In genomic region chr9:120648581-120648980, GRCh38 we compare ENCODE assay signal across 29 cellular contexts.
"Had no signal": no experiment of that assay in that cellular context is flagged by ENCODE, and none has a peak within 500 bp of the region (broad histone marks: within the 10 kb centered on the region; RNA-seq: fewer than 3 reads in every experiment).

No MANE protein-coding gene starts in this region.

- H3K4me1 ChIP-seq: lower lobe of right lung, sigmoid colon, upper lobe of right lung had no signal

- H3K9me3 Mint-ChIP-seq: mesothelial cell of epicardium; naive B cell; natural killer cell; nephron progenitor cell; neural progenitor cell; stimulated activated effector memory CD8-positive, alpha-beta T cell treated with anti-CD3 and anti-CD28 coated beads, Interleukin-12 subunit alpha, Interleukin-12 subunit beta, amount 100 ng/mL, for 72 hours; stimulated activated naive CD8-positive, alpha-beta T cell treated with anti-CD3 and anti-CD28 coated beads, Interleukin-15, Interleukin-2, amounts not matched to agents 100 ng/mL and 50 ng/mL, for 24 hours had no signal

- H3K27ac Mint-ChIP-seq: mesothelial cell of epicardium; natural killer cell; nephron progenitor cell; neural progenitor cell; stimulated activated effector memory CD8-positive, alpha-beta T cell treated with anti-CD3 and anti-CD28 coated beads, Interleukin-12 subunit alpha, Interleukin-12 subunit beta, amount 100 ng/mL, for 72 hours; stimulated activated naive CD8-positive, alpha-beta T cell treated with anti-CD3 and anti-CD28 coated beads, Interleukin-15, Interleukin-2, amounts not matched to agents 100 ng/mL and 50 ng/mL, for 24 hours had no signal

- H3K4me3 ChIP-seq: heart left ventricle, lower lobe of right lung, neural progenitor cell, pancreas, prostate gland, sigmoid colon, spleen, suprapubic skin, thoracic aorta, tibial artery, upper lobe of right lung had no signal

- H3K36me3 ChIP-seq: heart left ventricle, lower lobe of right lung, neural progenitor cell, pancreas, prostate gland, sigmoid colon, suprapubic skin, thoracic aorta, tibial artery, upper lobe of right lung had no signal

- H3K27me3 Mint-ChIP-seq: naive B cell; stimulated activated naive CD8-positive, alpha-beta T cell treated with anti-CD3 and anti-CD28 coated beads, Interleukin-15, Interleukin-2, amounts not matched to agents 100 ng/mL and 50 ng/mL, for 24 hours had no signal

- ATAC-seq: heart left ventricle; left cardiac atrium; left ventricle myocardium superior; lower lobe of right lung; natural killer cell; pancreas; right cardiac atrium; stimulated activated effector memory CD8-positive, alpha-beta T cell treated with anti-CD3 and anti-CD28 coated beads, Interleukin-12 subunit alpha, Interleukin-12 subunit beta, amount 100 ng/mL, for 72 hours; upper lobe of right lung had no signal

- H3K4me1 Mint-ChIP-seq: nephron progenitor cell; stimulated activated effector memory CD8-positive, alpha-beta T cell treated with anti-CD3 and anti-CD28 coated beads, Interleukin-12 subunit alpha, Interleukin-12 subunit beta, amount 100 ng/mL, for 72 hours had no signal

- DNase-seq: heart left ventricle; kidney glomerular epithelial cell; left cardiac atrium; left ventricle myocardium superior; lower lobe of right lung; mammary epithelial cell; mesendoderm; naive B cell; natural killer cell; nephron progenitor cell; pancreas; posterior cingulate gyrus; retina; right cardiac atrium; sigmoid colon; small intestine; spleen; stimulated activated CD4-positive, alpha-beta T cell treated with anti-CD3 and anti-CD28 coated beads, Interleukin-4, amount 100 ng/mL, for 24 hours; stimulated activated naive CD4-positive, alpha-beta T cell; tibial artery; trophoblast cell; upper lobe of right lung had no signal

- H3K4me3 Mint-ChIP-seq: mesothelial cell of epicardium; naive B cell; natural killer cell; nephron progenitor cell; neural progenitor cell; stimulated activated effector memory CD8-positive, alpha-beta T cell treated with anti-CD3 and anti-CD28 coated beads, Interleukin-12 subunit alpha, Interleukin-12 subunit beta, amount 100 ng/mL, for 72 hours; stimulated activated naive CD8-positive, alpha-beta T cell treated with anti-CD3 and anti-CD28 coated beads, Interleukin-15, Interleukin-2, amounts not matched to agents 100 ng/mL and 50 ng/mL, for 24 hours had no signal

- H3K27ac ChIP-seq: heart left ventricle, lower lobe of right lung, neural progenitor cell, pancreas, prostate gland, sigmoid colon, spleen, suprapubic skin, thoracic aorta, tibial artery, upper lobe of right lung had no signal

- H3K27me3 ChIP-seq: heart left ventricle, neural progenitor cell, pancreas, sigmoid colon, spleen, suprapubic skin, tibial artery, upper lobe of right lung had no signal

- H3K9me3 ChIP-seq: heart left ventricle, lower lobe of right lung, pancreas, prostate gland, sigmoid colon, spleen, suprapubic skin, thoracic aorta, tibial artery, upper lobe of right lung had no signal

- H3K36me3 Mint-ChIP-seq: mesothelial cell of epicardium; natural killer cell; stimulated activated effector memory CD8-positive, alpha-beta T cell treated with anti-CD3 and anti-CD28 coated beads, Interleukin-12 subunit alpha, Interleukin-12 subunit beta, amount 100 ng/mL, for 72 hours had no signal
